19 cellular contexts compared by ENCODE assay signal in genomic region chr17:965311-965989, GRCh38. TPM values are rescaled to one million over a fixed set of nuclear protein-coding genes. Genes with fewer than 3 reads are reported as not detected.
DNase-seq lines count a peak whose midpoint lies in the region; ATAC-seq and TF ChIP-seq lines count a peak whose summit lies in the region.
"Had no signal": no experiment of that assay in that cellular context is flagged by ENCODE, and none has a peak within 500 bp of the region (broad histone marks: within the 10 kb centered on the region; RNA-seq: fewer than 3 reads in every experiment).

No MANE protein-coding gene starts in this region.

- H3K27me3 ChIP-seq in WERI-Rb-1 (ENCODE audit: insufficient read depth, low read depth, severe bottlenecking) (no peaks in the 10 kb centered on the region), iPS-20b (ENCODE audit: insufficient read depth, low read length) (no peaks in the 10 kb centered on the region), psoas muscle (ENCODE audit: insufficient read depth in 3 of 3, low read length in 2 of 3) (no peaks in the 10 kb centered on the region)
- H3K27me3 ChIP-seq: ascending aorta, Peyer's patch, testis had no signal

- DNase-seq in WERI-Rb-1 (peak; percentile 58), psoas muscle (no peak), Kasumi-1 (lab: John Stamatoyannopoulos, UW) (no peak)
- no peak for DNase-seq in activated effector memory CD4-positive, alpha-beta T cell treated with anti-CD3 and anti-CD28 coated beads, Interleukin-2, amount 50 U/mL, for 16 hours
- DNase-seq: activated B cell treated with CpG ODN at 0.5 μM for 24 hours; activated CD8-positive, alpha-beta memory T cell treated with anti-CD3 and anti-CD28 coated beads, Interleukin-2, amount 10 ng/mL, durations not matched to agents 7 days and 5 days; dermis blood vessel endothelial cell; NCI-H1694; NCI-H526; Peyer's patch; stimulated activated CD4-positive, alpha-beta T cell treated with anti-CD3 and anti-CD28 coated beads, Interleukin-4, amount 100 ng/mL, for 1 hour; stimulated activated CD8-positive, alpha-beta memory T cell treated with anti-CD3 and anti-CD28 coated beads, Interleukin-4, amount 100 ng/mL, for 48 hours; testis had no signal

- ATAC-seq in psoas muscle (peak in 2 of 4 donors; percentile 58 to 62), HG03045 (IDR thresholded peaks at IDR 0.05; ENCODE audit: unreplicated experiment) (no peak), esophagus mucosa (no peak)
- ATAC-seq: activated CD8-positive, alpha-beta memory T cell treated with anti-CD3 and anti-CD28 coated beads, Interleukin-2, amount 10 ng/mL, durations not matched to agents 7 days and 5 days had no signal

- no peaks in the 10 kb centered on the region for H3K9me3 ChIP-seq in HEK293 (ENCODE audit: control insufficient read depth, insufficient read depth, low read depth, low read length)
- no peaks in the 10 kb centered on the region for H3K9me3 ChIP-seq in WERI-Rb-1 (ENCODE audit: severe bottlenecking)
- H3K9me3 ChIP-seq in iPS-20b (ENCODE audit: insufficient read depth, low read depth, low read length), result no peaks in the 10 kb centered on the region
- no peaks in the 10 kb centered on the region for H3K9me3 ChIP-seq in psoas muscle
- H3K9me3 ChIP-seq: ascending aorta, neutrophil, Peyer's patch, testis had no signal

- POLR2A ChIA-PET in HEK293 (lab: Yijun Ruan, JAX), result interaction anchor here (1.1 to 3.4 kb wide), 7 partner anchors 9 to 184 kb away, joined by 3 to 11 read pairs (median 4); partner anchors contain the start of genes GLOD4, MRM3 and NXN

- CTCF ChIA-PET in HEK293 (lab: Yijun Ruan, JAX), result interaction anchor here (0.6 to 1.4 kb wide), 11 partner anchors 9 to 217 kb away, joined by 3 to 8 read pairs (median 4); partner anchors contain the start of gene TIMM22

- peak overlapping the region; percentile 2; the same call in 1 of the 2 replicates for H3K9ac ChIP-seq in iPS-20b (ENCODE audit: low read depth, low read length)

- no peaks in the 10 kb centered on the region; a peak in 1 of 3 replicates for H3K36me3 ChIP-seq in HEK293 (ENCODE audit: control insufficient read depth in 2 of 2, insufficient read depth in 1 of 2, low read length in 2 of 2)
- H3K36me3 ChIP-seq in WERI-Rb-1, result peaks cover 13% of the 10 kb centered on the region
- H3K36me3 ChIP-seq in iPS-20b (ENCODE audit: insufficient read depth, low read depth, low read length), result no peaks in the 10 kb centered on the region
- peaks cover 0 to 3% of the 10 kb centered on the region in 2 donors for H3K36me3 ChIP-seq in psoas muscle (ENCODE audit: insufficient read depth in 1 of 2, low read depth in 1 of 2)
- H3K36me3 ChIP-seq: ascending aorta, neutrophil, Peyer's patch had no signal

- H3K4me1 ChIP-seq in HEK293 (ENCODE audit: control insufficient read depth, insufficient read depth, low read length), result peaks cover 35% of the 10 kb centered on the region
- peaks cover 31% of the 10 kb centered on the region for H3K4me1 ChIP-seq in iPS-20b (ENCODE audit: insufficient read depth, low read length)
- peaks cover 32% of the 10 kb centered on the region for H3K4me1 ChIP-seq in psoas muscle
- H3K4me1 ChIP-seq: ascending aorta, Peyer's patch, testis had no signal

- intact Hi-C loops in psoas muscle (cut with DNase I), result no loop called here

- WGBS in psoas muscle, 3 donors, result 72 to 85% (median 76%) methylated on average over 12 of the region's 12 CpGs

- no peak for TF ChIP-seq CTCF in HEK293 (tag by site-specific recombination; IDR thresholded peaks at IDR 0.05)
- no peak for TF ChIP-seq CTCF in WERI-Rb-1 (IDR thresholded peaks at IDR 0.05; ENCODE audit: low read depth, low read length)
- TF ChIP-seq CTCF in psoas muscle (IDR thresholded peaks at IDR 0.05), result no peak

- H3K27ac ChIP-seq in HEK293 (ENCODE audit: extremely low read depth, low read depth, low read length), result peak overlapping the region; percentile 35
- peak overlapping the region; percentile 88 for H3K27ac ChIP-seq in WERI-Rb-1
- H3K27ac ChIP-seq in iPS-20b (ENCODE audit: low read length), result no peak overlapping the region
- peak overlapping the region; percentile 50 for H3K27ac ChIP-seq in psoas muscle
- H3K27ac ChIP-seq: ascending aorta, neutrophil, testis had no signal

- H3K4me3 ChIP-seq in HEK293 (ENCODE audit: low read depth, low read length) (no peak overlapping the region), WERI-Rb-1 (ENCODE audit: low read depth, low read length) (peak overlapping the region; percentile 22), iPS-20b (ENCODE audit: low read length) (no peak overlapping the region), psoas muscle (no peak overlapping the region)
- H3K4me3 ChIP-seq: ascending aorta, Peyer's patch, testis had no signal

TF ChIP-seq in HEK293, 187 proteins besides CTCF, POLR2A, EP300 and RAD21 (continues in another document):
- TF ChIP-seq GFI1B (tag by site-specific recombination; IDR thresholded peaks at IDR 0.05) (no peak), ZNF501 (tag by site-specific recombination; IDR thresholded peaks at IDR 0.05) (0 out of 2 replicates have a peak, but pooled peaks have one; percentile 30), ZIC2 (tag by site-specific recombination; IDR thresholded peaks at IDR 0.05) (no peak), ZNF777 (tag by site-specific recombination; IDR thresholded peaks at IDR 0.05; ENCODE audit: borderline replicate concordance) (no peak), ZNF18 (tag by site-specific recombination; IDR thresholded peaks at IDR 0.05) (peak; percentile 96), ZNF10 (tag by site-specific recombination; IDR thresholded peaks at IDR 0.05) (0 out of 2 replicates have a peak, but pooled peaks have one; percentile 10), YY1 (tag by site-specific recombination; IDR thresholded peaks at IDR 0.05) (no peak), ZBTB20 (tag by site-specific recombination; IDR thresholded peaks at IDR 0.05) (0 out of 2 replicates have a peak, but pooled peaks have one; percentile 35), ZNF704 (tag by site-specific recombination; IDR thresholded peaks at IDR 0.05) (no peak), ZBTB7A (tag by site-specific recombination; IDR thresholded peaks at IDR 0.05; ENCODE audit: low read depth) (0 out of 2 replicates have a peak, but pooled peaks have one; percentile 46), SETDB1 (IDR thresholded peaks at IDR 0.05; ENCODE audit: insufficient read length, low read length) (peak; percentile 38), PRDM1 (tag by site-specific recombination; IDR thresholded peaks at IDR 0.05) (no peak), ZNF211 (tag by site-specific recombination; IDR thresholded peaks at IDR 0.05; ENCODE audit: low read depth) (no peak), ZNF658 (tag by site-specific recombination; IDR thresholded peaks at IDR 0.05) (no peak), ZNF580 (tag by site-specific recombination; IDR thresholded peaks at IDR 0.05) (peak; percentile 72), ZBTB17 (tag by site-specific recombination; IDR thresholded peaks at IDR 0.05) (peak; percentile 85), WT1 (tag by site-specific recombination; IDR thresholded peaks at IDR 0.05) (0 out of 2 replicates have a peak, but pooled peaks have one; percentile 23), GLIS1 (tag by site-specific recombination; IDR thresholded peaks at IDR 0.05) (peak; percentile 68), ZNF366 (tag by site-specific recombination; conservative IDR thresholded peaks at IDR 0.05) (peak; percentile 61; the same call in 1 of the 2 replicates), PATZ1 (tag by site-specific recombination; IDR thresholded peaks at IDR 0.05) (peak; percentile 23; the same call in 1 of the 2 replicates)

RNA-seq across cellular contexts. Expression of gene NXN, which starts 14.1 kb away (rescaled TPM):
- 10 to 100 TPM; 72.8 to 79.4 (median 74.1) TPM for total RNA-seq in psoas muscle
- 10 to 100 TPM; 33.4 to 92.5 (median 52.2) TPM for polyA plus RNA-seq in psoas muscle
- 30.8 TPM for total RNA-seq in esophagus mucosa

RNA-seq across cellular contexts. Expression of gene TIMM22, which starts 31.5 kb away (rescaled TPM):
- 10 to 100 TPM in 3 of 4 donors, 1 to 10 TPM in 1; 8.0 to 18.0 (median 12.4) TPM for total RNA-seq in psoas muscle
- polyA plus RNA-seq in psoas muscle, result 10 to 100 TPM; 14.9 to 27.2 (median 21.6) TPM
- 9.4 TPM for total RNA-seq in esophagus mucosa
